ENCODE assay signal across 2 cellular contexts in the genomic region with DNA sequence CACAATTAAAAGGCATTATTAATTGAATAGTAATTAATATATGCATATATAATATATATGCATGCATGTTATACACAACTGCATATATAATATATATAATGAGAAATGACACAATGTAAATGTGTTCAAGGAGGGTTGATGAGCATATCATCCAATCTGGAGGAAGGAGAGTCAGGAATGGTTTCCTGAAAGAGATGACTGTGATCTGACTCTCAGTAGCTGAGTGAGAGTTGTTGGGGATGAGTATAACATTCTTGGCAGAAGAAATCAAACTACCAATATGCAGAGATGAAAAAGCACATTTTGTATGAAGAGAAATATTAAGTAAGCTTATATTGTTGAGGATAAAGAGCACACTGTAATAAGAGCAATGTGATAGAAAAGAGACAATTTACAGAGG.
TF ChIP-seq lines count a peak whose summit lies in the region.

No MANE protein-coding gene starts in this region.

TF ChIP-seq in A549, 52 proteins besides CTCF, POLR2A, EP300 and RAD21 (continued from another document):
- TF ChIP-seq EHF (CRISPR knock-in tag; IDR thresholded peaks at IDR 0.05) (no peak), CBX2 (IDR thresholded peaks at IDR 0.05; ENCODE audit: borderline replicate concordance, low read depth) (no peak), KDM1A (IDR thresholded peaks at IDR 0.05; ENCODE audit: low read depth) (no peak), RNF2 (IDR thresholded peaks at IDR 0.05; ENCODE audit: borderline replicate concordance, low read depth) (no peak), RCOR1 (IDR thresholded peaks at IDR 0.05; ENCODE audit: low read depth, low read length) (no peak), JUN (IDR thresholded peaks at IDR 0.05) (no peak), MAFK (IDR thresholded peaks at IDR 0.05; ENCODE audit: partially characterized antibody) (no peak), CEBPB (IDR thresholded peaks at IDR 0.05) (no peak), FOSL2 (IDR thresholded peaks at IDR 0.05) (no peak), FOSL2 (CRISPR knock-in tag; IDR thresholded peaks at IDR 0.05) (no peak), MAZ (IDR thresholded peaks at IDR 0.05; ENCODE audit: borderline replicate concordance, low read depth, low read length) (no peak)
- TF ChIP-seq, protein P1, sequence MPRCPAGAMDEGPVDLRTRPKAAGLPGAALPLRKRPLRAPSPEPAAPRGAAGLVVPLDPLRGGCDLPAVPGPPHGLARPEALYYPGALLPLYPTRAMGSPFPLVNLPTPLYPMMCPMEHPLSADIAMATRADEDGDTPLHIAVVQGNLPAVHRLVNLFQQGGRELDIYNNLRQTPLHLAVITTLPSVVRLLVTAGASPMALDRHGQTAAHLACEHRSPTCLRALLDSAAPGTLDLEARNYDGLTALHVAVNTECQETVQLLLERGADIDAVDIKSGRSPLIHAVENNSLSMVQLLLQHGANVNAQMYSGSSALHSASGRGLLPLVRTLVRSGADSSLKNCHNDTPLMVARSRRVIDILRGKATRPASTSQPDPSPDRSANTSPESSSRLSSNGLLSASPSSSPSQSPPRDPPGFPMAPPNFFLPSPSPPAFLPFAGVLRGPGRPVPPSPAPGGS (IDR thresholded peaks at IDR 0.05): no peak
- TF ChIP-seq, protein P2, sequence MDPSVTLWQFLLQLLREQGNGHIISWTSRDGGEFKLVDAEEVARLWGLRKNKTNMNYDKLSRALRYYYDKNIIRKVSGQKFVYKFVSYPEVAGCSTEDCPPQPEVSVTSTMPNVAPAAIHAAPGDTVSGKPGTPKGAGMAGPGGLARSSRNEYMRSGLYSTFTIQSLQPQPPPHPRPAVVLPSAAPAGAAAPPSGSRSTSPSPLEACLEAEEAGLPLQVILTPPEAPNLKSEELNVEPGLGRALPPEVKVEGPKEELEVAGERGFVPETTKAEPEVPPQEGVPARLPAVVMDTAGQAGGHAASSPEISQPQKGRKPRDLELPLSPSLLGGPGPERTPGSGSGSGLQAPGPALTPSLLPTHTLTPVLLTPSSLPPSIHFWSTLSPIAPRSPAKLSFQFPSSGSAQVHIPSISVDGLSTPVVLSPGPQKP (IDR thresholded peaks at IDR 0.05; ENCODE audit: low read depth, low read length): no peak
- TF ChIP-seq, protein P3, sequence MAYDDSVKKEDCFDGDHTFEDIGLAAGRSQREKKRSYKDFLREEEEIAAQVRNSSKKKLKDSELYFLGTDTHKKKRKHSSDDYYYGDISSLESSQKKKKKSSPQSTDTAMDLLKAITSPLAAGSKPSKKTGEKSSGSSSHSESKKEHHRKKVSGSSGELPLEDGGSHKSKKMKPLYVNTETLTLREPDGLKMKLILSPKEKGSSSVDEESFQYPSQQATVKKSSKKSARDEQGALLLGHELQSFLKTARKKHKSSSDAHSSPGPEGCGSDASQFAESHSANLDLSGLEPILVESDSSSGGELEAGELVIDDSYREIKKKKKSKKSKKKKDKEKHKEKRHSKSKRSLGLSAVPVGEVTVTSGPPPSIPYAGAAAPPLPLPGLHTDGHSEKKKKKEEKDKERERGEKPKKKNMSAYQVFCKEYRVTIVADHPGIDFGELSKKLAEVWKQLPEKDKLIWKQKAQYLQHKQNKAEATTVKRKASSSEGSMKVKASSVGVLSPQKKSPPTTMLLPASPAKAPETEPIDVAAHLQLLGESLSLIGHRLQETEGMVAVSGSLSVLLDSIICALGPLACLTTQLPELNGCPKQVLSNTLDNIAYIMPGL (CRISPR knock-in tag; IDR thresholded peaks at IDR 0.05; ENCODE audit: borderline replicate concordance): no peak

TF ChIP-seq in HCT116, 20 proteins besides CTCF, POLR2A, EP300 and RAD21 (continued from another document):
- TF ChIP-seq ELF1 (IDR thresholded peaks at IDR 0.05; ENCODE audit: borderline replicate concordance, low read depth): no peak
